Comparison of ENCODE assay signal across 8 cellular contexts in genomic region chr9:131277673-131278420, GRCh38. TPM values are rescaled to one million over a fixed set of nuclear protein-coding genes. Genes with fewer than 3 reads are reported as not detected.
A peak's percentile ranks its signal among the peaks of the same experiment; 100 is the strongest.
DNase-seq lines count a peak whose midpoint lies in the region; ATAC-seq and TF ChIP-seq lines count a peak whose summit lies in the region.

No MANE protein-coding gene starts in this region.

- H3K4me2 ChIP-seq in H9 (ENCODE audit: insufficient read depth, insufficient read length, low read length): peak overlapping the region; percentile 10

- H2AK5ac ChIP-seq in H9 (ENCODE audit: insufficient read length, low read length): no peak overlapping the region

- no peak overlapping the region for H2AFZ ChIP-seq in H9 (ENCODE audit: low read length)

- H3K4me3 Mint-ChIP-seq in H9 (peak overlapping the region; percentile 68 to 88), activated B cell treated with CpG ODN at 0.5 μM for 24 hours (peak overlapping the region; percentile 91)

- peaks cover 3% of the 10 kb centered on the region; the same call in 1 of the 2 replicates for H3K4me1 ChIP-seq in H9 (ENCODE audit: insufficient read depth, low read length)

- POLR2A ChIA-PET in activated B cell treated with CpG ODN at 0.5 μM for 24 hours (lab: Charles Lee): interaction anchor here (0.6 to 17.5 kb wide), 12 partner anchors 8 to 1320 kb away, joined by 3 to 593 read pairs (median 6); partner anchors contain the start of genes NUP214 and PLPP7

- no peak overlapping the region for H2BK12ac ChIP-seq in H9 (ENCODE audit: insufficient read length, low read depth, low read length)

- H3K9ac ChIP-seq in H9 (ENCODE audit: extremely low read depth, insufficient read length, low read length): no peak overlapping the region

- H3K14ac ChIP-seq in H9 (ENCODE audit: insufficient read depth, low read length): no peak overlapping the region

- H3K27me3 ChIP-seq in H9 (ENCODE audit: insufficient read depth, low read length): peaks cover 10% of the 10 kb centered on the region; the same call in 1 of the 2 replicates

- H3K23ac ChIP-seq in H9 (ENCODE audit: insufficient read length, low read depth, low read length): no peak overlapping the region

- no peak overlapping the region for H3K56ac ChIP-seq in H9 (ENCODE audit: insufficient read length, low read depth, low read length)

- no peaks in the 10 kb centered on the region for H3K79me1 ChIP-seq in H9 (ENCODE audit: insufficient read depth, low read depth, low read length, poor library complexity, severe bottlenecking)

- H3K9me3 Mint-ChIP-seq in H9 (no peaks in the 10 kb centered on the region; a peak in 1 of 5 replicates), activated B cell treated with CpG ODN at 0.5 μM for 24 hours (no peaks in the 10 kb centered on the region)

- H4K8ac ChIP-seq in H9 (replicated peaks; ENCODE audit: insufficient read length, low read depth, low read length): no peak overlapping the region

- H3K79me2 ChIP-seq in H9 (ENCODE audit: insufficient read depth, low read length): no peaks in the 10 kb centered on the region

- no peak overlapping the region for H4K91ac ChIP-seq in H9 (ENCODE audit: insufficient read length, low read depth, low read length)

- no CpG with 5 or more reads among the region's 82 CpGs for WGBS in H9 (ENCODE audit: extremely low coverage, insufficient read length, low lambda C conversion rate)

- intact Hi-C loops in activated B cell treated with CpG ODN at 0.5 μM for 24 hours (cut with micrococcal nuclease): loop anchor here (1.0 to 10.0 kb wide), 4 partner anchors 9 to 447 kb away; partner anchors contain the start of gene NUP214

- no peaks in the 10 kb centered on the region for H3K9me3 ChIP-seq in H9 (ENCODE audit: control insufficient read depth, low read depth, low read length)

- H3K36me3 Mint-ChIP-seq in H9 (ENCODE audit: insufficient read depth in 1 of 3, low read depth in 3 of 3): no peaks in the 10 kb centered on the region; a peak in 1 of 7 replicates
- H3K36me3 Mint-ChIP-seq in activated B cell treated with CpG ODN at 0.5 μM for 24 hours (ENCODE audit: low read depth): peaks cover 20% of the 10 kb centered on the region

- H3K27me3 Mint-ChIP-seq in H9 (ENCODE audit: low read depth) (peaks cover 53% of the 10 kb centered on the region), activated B cell treated with CpG ODN at 0.5 μM for 24 hours (peaks cover 12% of the 10 kb centered on the region)

- H3K4me1 Mint-ChIP-seq in H9 (peaks cover 24 to 44% of the 10 kb centered on the region in 2 experiments), activated B cell treated with CpG ODN at 0.5 μM for 24 hours (peaks cover 39% of the 10 kb centered on the region)

- ATAC-seq in activated B cell treated with CpG ODN at 0.5 μM for 24 hours (ENCODE audit: low read depth): peak; percentile 48
- no peak for ATAC-seq in GM18520 (IDR thresholded peaks at IDR 0.05; ENCODE audit: unreplicated experiment)

- no peak overlapping the region for H4K5ac ChIP-seq in H9 (ENCODE audit: insufficient read length, low read depth, low read length)

- no peak overlapping the region for H3K4ac ChIP-seq in H9 (ENCODE audit: low read depth, low read length)

- CTCF ChIA-PET in activated B cell treated with CpG ODN at 0.5 μM for 24 hours (lab: Charles Lee): interaction anchor here (0.8 kb wide), 1 partner anchor 59 kb away, joined by 3 read pairs; no protein-coding TSS in a partner anchor

- no peak overlapping the region for H2BK120ac ChIP-seq in H9 (ENCODE audit: low read depth, low read length, poor library complexity, severe bottlenecking)

- peaks cover 9% of the 10 kb centered on the region for H3K23me2 ChIP-seq in H9 (ENCODE audit: insufficient read length, low read depth, low read length, poor library complexity, severe bottlenecking)

- H3K4me3 ChIP-seq in skin epidermis: peak overlapping the region; percentile 53 to 76 (median 65)

- peak overlapping the region; percentile 46 for H3K27ac ChIP-seq in C4-2B
- no peak overlapping the region for H3K27ac ChIP-seq in H9 (ENCODE audit: insufficient read length, low read depth, low read length)
- H3K27ac ChIP-seq in caudate nucleus (ENCODE audit: low read depth, low read length): no peak overlapping the region
- H3K27ac ChIP-seq in skin epidermis: peak overlapping the region; percentile 29 to 98 (median 83)

- TF ChIP-seq CTCF in C4-2B (conservative IDR thresholded peaks at IDR 0.05): no peak
- no peak for TF ChIP-seq CTCF in H9 (conservative IDR thresholded peaks at IDR 0.05)
- TF ChIP-seq CTCF in activated B cell treated with CpG ODN at 0.5 μM for 24 hours (IDR thresholded peaks at IDR 0.05): no peak

- DNase-seq in H9 (peak; percentile 93), NCI-H2227 treated with DMSO at 0.1 percent for 48 hours (lab: John Stamatoyannopoulos, UW) (peak; percentile 69), activated B cell treated with CpG ODN at 0.5 μM for 24 hours (peak; percentile 48), caudate nucleus (lab: John Stamatoyannopoulos, UW) (peak in 59 of 61 donors; percentile 38 to 95 (median 81)), iPS-NIHi7 (ENCODE audit: extremely low spot score) (peak; percentile 97)

- H3K27ac Mint-ChIP-seq in H9 (peak overlapping the region in 1 of 3 experiments; percentile 52; a peak in 1 of 7 replicates), activated B cell treated with CpG ODN at 0.5 μM for 24 hours (peak overlapping the region; percentile 80)

- no peak overlapping the region for H3K18ac ChIP-seq in H9 (ENCODE audit: insufficient read length, low read depth, low read length)

- H4K20me1 ChIP-seq in H9 (ENCODE audit: control insufficient read depth, insufficient read depth, insufficient read length): peaks cover 6% of the 10 kb centered on the region

- H2BK5ac ChIP-seq in H9 (ENCODE audit: insufficient read length, low read length): no peak overlapping the region

- no peak overlapping the region for H2BK20ac ChIP-seq in H9 (ENCODE audit: low read depth, low read length, poor library complexity, severe bottlenecking)

- no peak overlapping the region for H3T11ph ChIP-seq in H9 (ENCODE audit: low read length)

- H2BK15ac ChIP-seq in H9 (ENCODE audit: low read depth, low read length): no peak overlapping the region

RNA-seq across cellular contexts. Expression of gene FAM78A, which starts 1.5 kb away (rescaled TPM):
- total RNA-seq in H9 (2021) (1.9 and 2.1 TPM in 2 replicates), activated B cell treated with CpG ODN at 0.5 μM for 24 hours (20.6 and 22.9 TPM in 2 replicates)

RNA-seq across cellular contexts. Expression of gene PLPP7, which starts 11.7 kb away (rescaled TPM):
- total RNA-seq in H9 (2021) (1.9 and 2.4 TPM in 2 replicates), activated B cell treated with CpG ODN at 0.5 μM for 24 hours (0.39 and 0.53 TPM in 2 replicates)

Comparison
In these comparisons a context has a peak if more than half of its experiments do, and no peak if none do; other contexts are left out.
1. H3K27ac ChIP-seq: peak in C4-2B (single experiment) and skin epidermis (21 of 21); none in H9 (single experiment) and caudate nucleus (single experiment).
2. Peak in every context shown above with its lines, with median percentiles within 50 percentile points of each other: DNase-seq.